In the genomic region with DNA sequence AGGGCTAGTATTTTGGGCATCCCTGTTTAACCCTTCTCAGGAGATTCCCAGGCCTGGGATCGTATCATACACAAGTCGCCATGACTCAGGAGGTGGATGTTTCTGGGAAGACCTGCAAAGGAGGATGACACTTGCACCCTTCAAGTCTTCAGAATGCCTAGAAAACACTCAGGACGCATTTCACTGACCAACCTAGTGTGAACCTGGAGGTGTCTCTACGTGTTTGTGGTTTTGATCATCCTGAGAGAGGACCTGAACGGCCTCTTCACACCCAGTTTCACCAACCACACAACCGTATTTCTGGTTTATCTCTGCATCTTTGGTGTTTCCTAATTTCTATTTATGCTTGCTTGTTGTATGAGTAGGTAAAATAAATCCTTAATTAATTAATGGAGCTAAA, we compare ENCODE assay signal across 26 cellular contexts. TPM values are rescaled to one million over a fixed set of nuclear protein-coding genes. Genes with fewer than 3 reads are reported as not detected.
DNase-seq lines count a peak whose midpoint lies in the region; ATAC-seq and TF ChIP-seq lines count a peak whose summit lies in the region.
"Had no signal": no experiment of that assay in that cellular context is flagged by ENCODE, and none has a peak within 500 bp of the region (broad histone marks: within the 10 kb centered on the region; RNA-seq: fewer than 3 reads in every experiment).

No MANE protein-coding gene starts in this region.

- no peaks in the 10 kb centered on the region for H4K20me1 ChIP-seq in MM.1S (ENCODE audit: insufficient read depth, low read length)

- peaks cover 50% of the 10 kb centered on the region for H3K4me1 Mint-ChIP-seq in stimulated activated naive CD8-positive, alpha-beta T cell treated with anti-CD3 and anti-CD28 coated beads, Interleukin-15, Interleukin-2, amounts not matched to agents 100 ng/mL and 50 ng/mL, for 24 hours (ENCODE audit: low read depth)
- peaks cover 62% of the 10 kb centered on the region for H3K4me1 Mint-ChIP-seq in activated T-helper 2 cell treated with anti-CD3 and anti-CD28 coated beads, Interferon-gamma antibody, Interleukin-2, Interleukin-4, amounts not matched to agents 10 μg/mL and 5 μg/mL and 100 μg/mL, durations not matched to agents 14 hours and 24 hours and 36 hours (ENCODE audit: low read depth)

- H3K9ac ChIP-seq in MM.1S (ENCODE audit: low read length), result no peak overlapping the region

- WGBS in heart right ventricle, 2 donors, result 87 to 91% methylated on average over 6 of the region's 6 CpGs

- intact Hi-C loops in activated T-helper 2 cell treated with anti-CD3 and anti-CD28 coated beads, Interferon-gamma antibody, Interleukin-2, Interleukin-4, amounts not matched to agents 10 μg/mL and 5 μg/mL and 100 μg/mL, durations not matched to agents 14 hours and 24 hours and 36 hours (cut with micrococcal nuclease), result loop anchor here (10.0 kb wide), 2 partner anchors 449 to 761 kb away; partner anchors contain the start of gene ARL6
- intact Hi-C loops in heart right ventricle (cut with DNase I), result loop anchor here in 1 of 10 donors (10.0 kb wide), 1 partner anchor 209 kb away; no protein-coding TSS in a partner anchor

- H3K36me3 ChIP-seq in MM.1S (replicated peaks; ENCODE audit: insufficient read depth, low read length) (no peaks in the 10 kb centered on the region; the same call in 1 of the 2 replicates), heart right ventricle (peaks cover 0 to 7% (median 0%) of the 10 kb centered on the region in 9 donors)
- H3K36me3 ChIP-seq: gastrocnemius medialis had no signal

- H3K9me3 Mint-ChIP-seq in stimulated activated naive CD8-positive, alpha-beta T cell treated with anti-CD3 and anti-CD28 coated beads, Interleukin-15, Interleukin-2, amounts not matched to agents 100 ng/mL and 50 ng/mL, for 24 hours, result no peaks in the 10 kb centered on the region
- H3K9me3 Mint-ChIP-seq in activated T-helper 2 cell treated with anti-CD3 and anti-CD28 coated beads, Interferon-gamma antibody, Interleukin-2, Interleukin-4, amounts not matched to agents 10 μg/mL and 5 μg/mL and 100 μg/mL, durations not matched to agents 14 hours and 24 hours and 36 hours, result no peaks in the 10 kb centered on the region
- H3K9me3 Mint-ChIP-seq: activated T-cell treated with anti-CD3 and anti-CD28 coated beads, Interleukin-2, amount 50 U/mL, for 4 hours; brain; CD8-positive, alpha-beta T cell had no signal

- peaks cover 3% of the 10 kb centered on the region; the same call in 1 of the 2 replicates for H3F3A ChIP-seq in MM.1S (ENCODE audit: insufficient read depth, low read length)

- H3K9me2 ChIP-seq in MM.1S (replicated peaks; ENCODE audit: insufficient read depth, low read length), result no peaks in the 10 kb centered on the region

- peaks cover 18% of the 10 kb centered on the region for H3K36me3 Mint-ChIP-seq in stimulated activated naive CD8-positive, alpha-beta T cell treated with anti-CD3 and anti-CD28 coated beads, Interleukin-15, Interleukin-2, amounts not matched to agents 100 ng/mL and 50 ng/mL, for 24 hours (ENCODE audit: low read depth)
- H3K36me3 Mint-ChIP-seq in activated T-helper 2 cell treated with anti-CD3 and anti-CD28 coated beads, Interferon-gamma antibody, Interleukin-2, Interleukin-4, amounts not matched to agents 10 μg/mL and 5 μg/mL and 100 μg/mL, durations not matched to agents 14 hours and 24 hours and 36 hours (ENCODE audit: low read depth), result peaks cover 58% of the 10 kb centered on the region

- no peaks in the 10 kb centered on the region for H3K27me3 ChIP-seq in MM.1S (replicated peaks; ENCODE audit: insufficient read depth, low read length)
- H3K27me3 ChIP-seq in heart right ventricle, result peaks cover 0 to 3% (median 0%) of the 10 kb centered on the region in 7 donors
- H3K27me3 ChIP-seq: gastrocnemius medialis had no signal

- peak overlapping the region; percentile 34 for H3K27ac Mint-ChIP-seq in stimulated activated naive CD8-positive, alpha-beta T cell treated with anti-CD3 and anti-CD28 coated beads, Interleukin-15, Interleukin-2, amounts not matched to agents 100 ng/mL and 50 ng/mL, for 24 hours
- H3K27ac Mint-ChIP-seq in activated T-helper 2 cell treated with anti-CD3 and anti-CD28 coated beads, Interferon-gamma antibody, Interleukin-2, Interleukin-4, amounts not matched to agents 10 μg/mL and 5 μg/mL and 100 μg/mL, durations not matched to agents 14 hours and 24 hours and 36 hours, result peak overlapping the region; percentile 78
- H3K27ac Mint-ChIP-seq: activated naive CD8-positive, alpha-beta T cell treated with anti-CD3 and anti-CD28 coated beads for 36 hours; brain; CD8-positive, alpha-beta T cell had no signal

- H3K4me3 ChIP-seq in MM.1S (ENCODE audit: low read length) (no peak overlapping the region), heart right ventricle (no peak overlapping the region)
- H3K4me3 ChIP-seq: gastrocnemius medialis had no signal

- H3K4me3 Mint-ChIP-seq in stimulated activated naive CD8-positive, alpha-beta T cell treated with anti-CD3 and anti-CD28 coated beads, Interleukin-15, Interleukin-2, amounts not matched to agents 100 ng/mL and 50 ng/mL, for 24 hours, result no peak overlapping the region
- no peak overlapping the region for H3K4me3 Mint-ChIP-seq in activated T-helper 2 cell treated with anti-CD3 and anti-CD28 coated beads, Interferon-gamma antibody, Interleukin-2, Interleukin-4, amounts not matched to agents 10 μg/mL and 5 μg/mL and 100 μg/mL, durations not matched to agents 14 hours and 24 hours and 36 hours (ENCODE audit: low read depth)
- H3K4me3 Mint-ChIP-seq: activated naive CD8-positive, alpha-beta T cell treated with anti-CD3 and anti-CD28 coated beads for 36 hours; activated T-cell treated with anti-CD3 and anti-CD28 coated beads, Interleukin-2, amount 50 U/mL, for 4 hours; brain; CD8-positive, alpha-beta T cell had no signal

- H3K4me2 ChIP-seq in MM.1S (ENCODE audit: low read depth, low read length), result peak overlapping the region; percentile 28; the same call in 1 of the 2 replicates

- H3K9me3 ChIP-seq in MM.1S (replicated peaks; ENCODE audit: insufficient read depth, low read length), result no peaks in the 10 kb centered on the region
- H3K9me3 ChIP-seq in heart right ventricle, result no peaks in the 10 kb centered on the region
- H3K9me3 ChIP-seq: gastrocnemius medialis had no signal

- peaks cover 3% of the 10 kb centered on the region for H3K27me3 Mint-ChIP-seq in stimulated activated naive CD8-positive, alpha-beta T cell treated with anti-CD3 and anti-CD28 coated beads, Interleukin-15, Interleukin-2, amounts not matched to agents 100 ng/mL and 50 ng/mL, for 24 hours
- no peaks in the 10 kb centered on the region for H3K27me3 Mint-ChIP-seq in activated T-helper 2 cell treated with anti-CD3 and anti-CD28 coated beads, Interferon-gamma antibody, Interleukin-2, Interleukin-4, amounts not matched to agents 10 μg/mL and 5 μg/mL and 100 μg/mL, durations not matched to agents 14 hours and 24 hours and 36 hours (ENCODE audit: low read depth)

- DNase-seq in stimulated activated naive CD8-positive, alpha-beta T cell treated with anti-CD3 and anti-CD28 coated beads, Interleukin-15, Interleukin-2, amounts not matched to agents 100 U/mL and 50 U/mL, for 24 hours, result no peak
- DNase-seq in MM.1S, result peak; percentile 71
- no peak for DNase-seq in activated T-helper 2 cell treated with anti-CD3 and anti-CD28 coated beads, Interferon-gamma antibody, Interleukin-2, Interleukin-4, amounts not matched to agents 10 μg/mL and 5 μg/mL and 100 μg/mL, durations not matched to agents 14 hours and 24 hours and 36 hours (ENCODE audit: low spot score)
- DNase-seq in islet precursor cell, result no peak
- no peak for DNase-seq in AG20443 (ENCODE audit: low spot score)
- DNase-seq in heart right ventricle, result no peak
- DNase-seq: activated CD4-positive, alpha-beta T cell treated with anti-CD3 and anti-CD28 coated beads for 48 hours; activated naive CD8-positive, alpha-beta T cell treated with anti-CD3 and anti-CD28 coated beads for 36 hours; activated T-cell treated with anti-CD3 and anti-CD28 coated beads, Interleukin-2, amount 50 U/mL, for 4 hours; CD8-positive, alpha-beta T cell; DMS53; effector memory CD4-positive, alpha-beta T cell; gastrocnemius medialis; GF-D8; NCI-H1417; NCI-H524; stimulated activated CD4-positive, alpha-beta T cell treated with anti-CD3 and anti-CD28 coated beads, Interleukin-12 subunit alpha, Interleukin-12 subunit beta, amount 100 ng/mL, for 4 hours; substantia nigra had no signal

- ATAC-seq in stimulated activated naive CD8-positive, alpha-beta T cell treated with anti-CD3 and anti-CD28 coated beads, Interleukin-15, Interleukin-2, amounts not matched to agents 100 U/mL and 50 U/mL, for 24 hours, result no peak
- ATAC-seq in heart right ventricle (no peak), HG03045 (IDR thresholded peaks at IDR 0.05; ENCODE audit: unreplicated experiment) (no peak)
- ATAC-seq: activated T-cell treated with anti-CD3 and anti-CD28 coated beads, Interleukin-2, amount 50 U/mL, for 4 hours; CD8-positive, alpha-beta T cell; esophagus mucosa; gastrocnemius medialis; Right ventricle myocardium inferior had no signal

- H3K27ac ChIP-seq in MM.1S (ENCODE audit: low read length) (peak overlapping the region; percentile 41; the same call in 1 of the 2 replicates), heart right ventricle (no peak overlapping the region)
- H3K27ac ChIP-seq: gastrocnemius medialis had no signal

- no peak overlapping the region for H2AFZ ChIP-seq in MM.1S (ENCODE audit: low read length)

- peaks cover 23% of the 10 kb centered on the region for H3K4me1 ChIP-seq in MM.1S (ENCODE audit: low read length)
- peaks cover 0 to 19% (median 13%) of the 10 kb centered on the region in 9 donors for H3K4me1 ChIP-seq in heart right ventricle

- peaks cover 22% of the 10 kb centered on the region for H3K79me2 ChIP-seq in MM.1S (ENCODE audit: low read length)

- TF ChIP-seq CTCF in MM.1S (IDR thresholded peaks at IDR 0.05; ENCODE audit: low read length) (no peak), heart right ventricle (IDR thresholded peaks at IDR 0.05) (no peak)

RNA-seq across cellular contexts. Expression of gene CLDND1, which starts 2.8 kb away (rescaled TPM):
- 326 and 338 TPM in 2 replicates for total RNA-seq in activated T-helper 2 cell treated with anti-CD3 and anti-CD28 coated beads, Interferon-gamma antibody, Interleukin-2, Interleukin-4, amounts not matched to agents 10 μg/mL and 5 μg/mL and 100 μg/mL, durations not matched to agents 14 hours and 24 hours and 36 hours
- 10 to 100 TPM; 58.1 to 99.6 (median 75.5) TPM for total RNA-seq in heart right ventricle
- polyA plus RNA-seq in heart right ventricle, result 10 to 100 TPM; 55.6 to 99.9 TPM

RNA-seq across cellular contexts. Expression of gene GPR15, which starts 6.3 kb away (rescaled TPM):
- total RNA-seq in activated T-helper 2 cell treated with anti-CD3 and anti-CD28 coated beads, Interferon-gamma antibody, Interleukin-2, Interleukin-4, amounts not matched to agents 10 μg/mL and 5 μg/mL and 100 μg/mL, durations not matched to agents 14 hours and 24 hours and 36 hours, result 10.0 and 10.5 TPM in 2 replicates
- total RNA-seq in heart right ventricle, result under 1 TPM in 1 of 10 donors, not detected in 9; 0.21 TPM
- not detected for polyA plus RNA-seq in heart right ventricle
- total RNA-seq: gastrocnemius medialis, kidney epithelial cell, myocyte, osteoblast, Right ventricle myocardium inferior had no signal

RNA-seq across cellular contexts. Expression of gene OR5K2, which starts 28.0 kb away (rescaled TPM):
- total RNA-seq in activated T-helper 2 cell treated with anti-CD3 and anti-CD28 coated beads, Interferon-gamma antibody, Interleukin-2, Interleukin-4, amounts not matched to agents 10 μg/mL and 5 μg/mL and 100 μg/mL, durations not matched to agents 14 hours and 24 hours and 36 hours, result not detected in 2 replicates
- total RNA-seq in heart right ventricle, result not detected
- not detected for polyA plus RNA-seq in heart right ventricle
- total RNA-seq: activated naive CD8-positive, alpha-beta T cell treated with anti-CD3 and anti-CD28 coated beads for 36 hours; activated T-cell treated with anti-CD3 and anti-CD28 coated beads, Interleukin-2, amount 50 U/mL, for 4 hours; CD8-positive, alpha-beta T cell; esophagus mucosa; gastrocnemius medialis; kidney epithelial cell; myocyte; osteoblast; Right ventricle myocardium inferior had no signal
